14 cellular contexts compared by ENCODE assay signal in the genomic region with DNA sequence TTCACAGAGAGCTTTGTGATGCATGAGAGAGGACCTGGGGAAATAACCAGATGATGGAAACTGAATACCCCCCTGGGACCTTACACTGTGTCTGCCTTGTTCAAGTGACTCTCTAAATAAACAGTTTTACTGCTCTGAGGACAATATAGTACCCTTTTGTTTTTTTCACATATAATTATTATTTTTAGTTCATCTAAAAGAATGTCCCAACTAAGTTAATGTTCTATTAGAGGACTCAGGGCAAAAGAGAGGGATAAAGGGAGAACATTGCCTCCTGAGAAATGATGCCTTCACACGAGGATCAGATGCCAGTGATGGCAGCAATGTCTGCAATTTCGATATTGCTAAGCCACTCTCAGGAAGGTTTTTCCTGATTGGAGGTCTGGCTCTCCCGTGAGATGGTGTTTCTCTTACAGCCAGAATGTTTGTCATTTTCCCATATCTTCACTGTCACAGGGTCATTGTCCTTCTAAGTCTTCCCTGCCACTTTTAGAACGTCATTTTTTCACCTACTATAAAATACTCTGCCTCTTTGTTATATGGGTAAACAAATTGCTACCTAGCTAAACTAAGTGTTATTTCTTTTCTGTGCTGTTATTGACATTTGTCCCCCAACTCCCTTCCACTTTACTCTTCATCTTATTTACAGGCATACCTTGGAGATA.
DNase-seq lines count a peak whose midpoint lies in the region; ATAC-seq and TF ChIP-seq lines count a peak whose summit lies in the region.
"Had no signal": no experiment of that assay in that cellular context is flagged by ENCODE, and none has a peak within 500 bp of the region (broad histone marks: within the 10 kb centered on the region; RNA-seq: fewer than 3 reads in every experiment).

No MANE protein-coding gene starts in this region.

- TF ChIP-seq POLR2A in gastrocnemius medialis (IDR thresholded peaks at IDR 0.05): no peak

- in situ Hi-C loops in gastrocnemius medialis (cut with MboI; ENCODE audit: low sequenced_read_pairs in 4 of 4): no loop called here

- H3F3A ChIP-seq in SK-N-SH (replicated peaks; ENCODE audit: insufficient read depth): no peaks in the 10 kb centered on the region

- no peaks in the 10 kb centered on the region for H3K27me3 ChIP-seq in tibial artery
- no peaks in the 10 kb centered on the region for H3K27me3 ChIP-seq in SK-N-SH (ENCODE audit: insufficient read depth)
- H3K27me3 ChIP-seq in gastrocnemius medialis: no peaks in the 10 kb centered on the region
- H3K27me3 ChIP-seq: body of pancreas, SJSA1 had no signal

- H3K4me1 ChIP-seq in tibial artery: peaks cover 0 to 15% (median 4%) of the 10 kb centered on the region in 4 donors
- H3K4me1 ChIP-seq in SK-N-SH (ENCODE audit: control insufficient read depth in 1 of 2, insufficient read depth in 2 of 2, low read depth in 1 of 2, low read length in 1 of 2): peaks cover 0 to 3% of the 10 kb centered on the region in 2 experiments; a peak in 3 of 4 replicates
- no peaks in the 10 kb centered on the region for H3K4me1 ChIP-seq in gastrocnemius medialis
- H3K4me1 ChIP-seq: body of pancreas, prostate gland had no signal

- no peak overlapping the region for H3K4me2 ChIP-seq in SK-N-SH

- CTCF ChIA-PET in SK-N-SH (lab: Yijun Ruan, JAX): no interaction called here

- no peaks in the 10 kb centered on the region for H3K79me2 ChIP-seq in SK-N-SH (ENCODE audit: insufficient read depth)

- no peak for TF ChIP-seq RAD21 in SK-N-SH (IDR thresholded peaks at IDR 0.05; ENCODE audit: low read length)

- peak overlapping the region; percentile 11 to 31 for H3K27ac ChIP-seq in tibial artery
- H3K27ac ChIP-seq in SK-N-SH (ENCODE audit: low read depth in 2 of 2, low read length in 1 of 2): no peak overlapping the region
- no peak overlapping the region for H3K27ac ChIP-seq in gastrocnemius medialis
- H3K27ac ChIP-seq: body of pancreas, prostate gland, SJSA1 had no signal

- H3K9ac ChIP-seq in SK-N-SH: no peak overlapping the region

- intact Hi-C loops in tibial artery (cut with DNase I; ENCODE audit: low total_unique reads): no loop called here
- intact Hi-C loops in gastrocnemius medialis (cut with DNase I; ENCODE audit: low total_unique reads): no loop called here

- TF ChIP-seq CTCF in tibial artery (IDR thresholded peaks at IDR 0.05): no peak
- TF ChIP-seq CTCF in SK-N-SH (IDR thresholded peaks at IDR 0.05): no peak
- no peak for TF ChIP-seq CTCF in gastrocnemius medialis (IDR thresholded peaks at IDR 0.05 in 4 of 5, conservative IDR thresholded peaks at IDR 0.05 in 1 of 5)

- no peak for TF ChIP-seq EP300 in SK-N-SH (IDR thresholded peaks at IDR 0.05; ENCODE audit: borderline replicate concordance in 1 of 2, low read depth in 1 of 2, low read length in 1 of 2)

- ATAC-seq in HG03039 (IDR thresholded peaks at IDR 0.05; ENCODE audit: unreplicated experiment) (no peak), gastrocnemius medialis (no peak)
- ATAC-seq: body of pancreas had no signal

- H3K4me3 ChIP-seq in tibial artery: no peak overlapping the region
- no peak overlapping the region for H3K4me3 ChIP-seq in SK-N-SH (ENCODE audit: low read depth in 2 of 2, low read length in 1 of 2)
- H3K4me3 ChIP-seq in gastrocnemius medialis: no peak overlapping the region
- H3K4me3 ChIP-seq: body of pancreas, prostate gland, SJSA1 had no signal

- no peaks in the 10 kb centered on the region for H4K20me1 ChIP-seq in SK-N-SH (ENCODE audit: insufficient read depth)

- 46% methylated on average over 4 of the region's 4 CpGs for WGBS in SK-N-SH (ENCODE audit: low lambda C conversion rate)

- H3K9me2 ChIP-seq in SK-N-SH: no peaks in the 10 kb centered on the region

- POLR2A ChIA-PET in SK-N-SH (lab: Yijun Ruan, JAX): no interaction called here

- H3K9me3 ChIP-seq in tibial artery: peaks cover 0 to 7% (median 0%) of the 10 kb centered on the region in 3 donors
- no peaks in the 10 kb centered on the region for H3K9me3 ChIP-seq in SK-N-SH
- H3K9me3 ChIP-seq in gastrocnemius medialis: no peaks in the 10 kb centered on the region
- H3K9me3 ChIP-seq: body of pancreas, prostate gland, SJSA1 had no signal

- H2AFZ ChIP-seq in SK-N-SH (ENCODE audit: low read depth): no peak overlapping the region

- DNase-seq in NCI-H1417 (lab: John Stamatoyannopoulos, UW): peak; percentile 16 to 94 (median 76)
- no peak for DNase-seq in NCI-H1417 treated with DMSO at 0.1 percent for 48 hours (lab: John Stamatoyannopoulos, UW)
- peak; percentile 82 for DNase-seq in NCI-H1436 treated with DMSO at 0.1 percent for 48 hours (lab: John Stamatoyannopoulos, UW)
- DNase-seq in NCI-H82 treated with DMSO at 0.1 percent for 48 hours (lab: John Stamatoyannopoulos, UW; ENCODE audit: unreplicated experiment): peak; percentile 22
- no peak for DNase-seq in tibial artery
- no peak for DNase-seq in SK-N-SH
- no peak for DNase-seq in gastrocnemius medialis
- DNase-seq: 8988T, body of pancreas, mesendoderm, NCI-H146 had no signal

- no peaks in the 10 kb centered on the region for H3K36me3 ChIP-seq in tibial artery
- no peaks in the 10 kb centered on the region for H3K36me3 ChIP-seq in SK-N-SH (replicated peaks in 1 of 2; ENCODE audit: control insufficient read depth in 1 of 2, insufficient read depth in 2 of 2, low read length in 1 of 2)
- no peaks in the 10 kb centered on the region for H3K36me3 ChIP-seq in gastrocnemius medialis
- H3K36me3 ChIP-seq: prostate gland, SJSA1 had no signal

TF ChIP-seq in SK-N-SH, 30 proteins besides CTCF, POLR2A, EP300 and RAD21:
- TF ChIP-seq CHD2 (IDR thresholded peaks at IDR 0.05; ENCODE audit: low read length, partially characterized antibody) (no peak), FOXJ3 (CRISPR knock-in tag; IDR thresholded peaks at IDR 0.05) (no peak), JUND (IDR thresholded peaks at IDR 0.05) (no peak), SMC3 (IDR thresholded peaks at IDR 0.05; ENCODE audit: low read depth, low read length) (no peak), GATA2 (CRISPR knock-in tag; IDR thresholded peaks at IDR 0.05) (no peak), ELF1 (IDR thresholded peaks at IDR 0.05) (no peak)
- TF ChIP-seq, protein P1, sequence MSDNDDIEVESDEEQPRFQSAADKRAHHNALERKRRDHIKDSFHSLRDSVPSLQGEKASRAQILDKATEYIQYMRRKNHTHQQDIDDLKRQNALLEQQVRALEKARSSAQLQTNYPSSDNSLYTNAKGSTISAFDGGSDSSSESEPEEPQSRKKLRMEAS (IDR thresholded peaks at IDR 0.05; ENCODE audit: low read depth): no peak
- TF ChIP-seq, protein P2, sequence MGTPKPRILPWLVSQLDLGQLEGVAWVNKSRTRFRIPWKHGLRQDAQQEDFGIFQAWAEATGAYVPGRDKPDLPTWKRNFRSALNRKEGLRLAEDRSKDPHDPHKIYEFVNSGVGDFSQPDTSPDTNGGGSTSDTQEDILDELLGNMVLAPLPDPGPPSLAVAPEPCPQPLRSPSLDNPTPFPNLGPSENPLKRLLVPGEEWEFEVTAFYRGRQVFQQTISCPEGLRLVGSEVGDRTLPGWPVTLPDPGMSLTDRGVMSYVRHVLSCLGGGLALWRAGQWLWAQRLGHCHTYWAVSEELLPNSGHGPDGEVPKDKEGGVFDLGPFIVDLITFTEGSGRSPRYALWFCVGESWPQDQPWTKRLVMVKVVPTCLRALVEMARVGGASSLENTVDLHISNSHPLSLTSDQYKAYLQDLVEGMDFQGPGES (IDR thresholded peaks at IDR 0.05; ENCODE audit: low read depth, low read length): no peak
- TF ChIP-seq, protein P3, sequence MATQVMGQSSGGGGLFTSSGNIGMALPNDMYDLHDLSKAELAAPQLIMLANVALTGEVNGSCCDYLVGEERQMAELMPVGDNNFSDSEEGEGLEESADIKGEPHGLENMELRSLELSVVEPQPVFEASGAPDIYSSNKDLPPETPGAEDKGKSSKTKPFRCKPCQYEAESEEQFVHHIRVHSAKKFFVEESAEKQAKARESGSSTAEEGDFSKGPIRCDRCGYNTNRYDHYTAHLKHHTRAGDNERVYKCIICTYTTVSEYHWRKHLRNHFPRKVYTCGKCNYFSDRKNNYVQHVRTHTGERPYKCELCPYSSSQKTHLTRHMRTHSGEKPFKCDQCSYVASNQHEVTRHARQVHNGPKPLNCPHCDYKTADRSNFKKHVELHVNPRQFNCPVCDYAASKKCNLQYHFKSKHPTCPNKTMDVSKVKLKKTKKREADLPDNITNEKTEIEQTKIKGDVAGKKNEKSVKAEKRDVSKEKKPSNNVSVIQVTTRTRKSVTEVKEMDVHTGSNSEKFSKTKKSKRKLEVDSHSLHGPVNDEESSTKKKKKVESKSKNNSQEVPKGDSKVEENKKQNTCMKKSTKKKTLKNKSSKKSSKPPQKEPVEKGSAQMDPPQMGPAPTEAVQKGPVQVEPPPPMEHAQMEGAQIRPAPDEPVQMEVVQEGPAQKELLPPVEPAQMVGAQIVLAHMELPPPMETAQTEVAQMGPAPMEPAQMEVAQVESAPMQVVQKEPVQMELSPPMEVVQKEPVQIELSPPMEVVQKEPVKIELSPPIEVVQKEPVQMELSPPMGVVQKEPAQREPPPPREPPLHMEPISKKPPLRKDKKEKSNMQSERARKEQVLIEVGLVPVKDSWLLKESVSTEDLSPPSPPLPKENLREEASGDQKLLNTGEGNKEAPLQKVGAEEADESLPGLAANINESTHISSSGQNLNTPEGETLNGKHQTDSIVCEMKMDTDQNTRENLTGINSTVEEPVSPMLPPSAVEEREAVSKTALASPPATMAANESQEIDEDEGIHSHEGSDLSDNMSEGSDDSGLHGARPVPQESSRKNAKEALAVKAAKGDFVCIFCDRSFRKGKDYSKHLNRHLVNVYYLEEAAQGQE (IDR thresholded peaks at IDR 0.05; ENCODE audit: low read depth, low read length): no peak

Comparison
In these comparisons a context has a peak if more than half of its experiments do, and no peak if none do; other contexts are left out.
1. DNase-seq: peak in NCI-H1417 (3 of 3), NCI-H1436 treated with DMSO at 0.1 percent for 48 hours (single experiment) and NCI-H82 treated with DMSO at 0.1 percent for 48 hours (single experiment); none in NCI-H1417 treated with DMSO at 0.1 percent for 48 hours (single experiment), tibial artery (0 of 2), SK-N-SH (single experiment) and gastrocnemius medialis (0 of 2).
2. H3K27ac ChIP-seq: peak in tibial artery (2 of 2); none in SK-N-SH (0 of 2) and gastrocnemius medialis (0 of 4).